10 cellular contexts compared by ENCODE assay signal in genomic region chr21:15604424-15604823, GRCh38.
DNase-seq lines count a peak whose midpoint lies in the region; TF ChIP-seq lines count a peak whose summit lies in the region.
"Had no signal": no experiment of that assay in that cellular context is flagged by ENCODE, and none has a peak within 500 bp of the region (broad histone marks: within the 10 kb centered on the region; RNA-seq: fewer than 3 reads in every experiment).

No MANE protein-coding gene starts in this region.

- whole genome bisulfite sequencing in esophagus muscularis mucosa, result 18% methylated on average over 2 of the region's 2 CpGs

- DNase-seq in AG08395 (ENCODE audit: low spot score) (peak; percentile 54), HS-5 (ENCODE audit: low read depth) (peak; percentile 69), cardiac fibroblast (ENCODE audit: low read depth in 2 of 2) (peak; percentile 78 to 82), kidney epithelial cell (ENCODE audit: low read depth) (peak; percentile 42), esophagus muscularis mucosa (ENCODE audit: extremely low spot score) (no peak), NCI-H510A treated with DMSO at 0.1 percent for 48 hours (lab: John Stamatoyannopoulos, UW) (no peak)
- no peak for DNase-seq in stimulated activated CD8-positive, alpha-beta memory T cell treated with anti-CD3 and anti-CD28 coated beads, Interleukin-4, amount 100 ng/mL, for 48 hours
- DNase-seq in activated CD4-positive, alpha-beta T cell treated with anti-CD3 and anti-CD28 coated beads for 4 hours, result no peak
- DNase-seq: NCI-H187 treated with DMSO at 0.1 percent for 48 hours, right cardiac atrium had no signal

- H3K4me3 ChIP-seq in cardiac fibroblast (replicated peaks in 1 of 2; ENCODE audit: low read depth in 2 of 2, low read length in 2 of 2), result no peak overlapping the region
- no peak overlapping the region for H3K4me3 ChIP-seq in kidney epithelial cell (ENCODE audit: low read depth, low read length)
- no peak overlapping the region for H3K4me3 ChIP-seq in esophagus muscularis mucosa

- TF ChIP-seq POLR2A in esophagus muscularis mucosa (IDR thresholded peaks at IDR 0.05; ENCODE audit: low read depth), result no peak

- H3K27me3 ChIP-seq in kidney epithelial cell (ENCODE audit: control insufficient read depth, insufficient read depth, low read length) (no peaks in the 10 kb centered on the region), esophagus muscularis mucosa (no peaks in the 10 kb centered on the region)

- no peaks in the 10 kb centered on the region for H3K9me3 ChIP-seq in esophagus muscularis mucosa

- H3K36me3 ChIP-seq in kidney epithelial cell (ENCODE audit: control insufficient read depth, insufficient read depth, low read length) (no peaks in the 10 kb centered on the region), esophagus muscularis mucosa (no peaks in the 10 kb centered on the region)

- no peak overlapping the region for H3K27ac ChIP-seq in esophagus muscularis mucosa (replicated peaks in 1 of 4)

- TF ChIP-seq EP300 in esophagus muscularis mucosa (IDR thresholded peaks at IDR 0.05), result no peak

- intact Hi-C loops in esophagus muscularis mucosa (cut with DNase I), result no loop called here

- no peaks in the 10 kb centered on the region for H3K4me1 ChIP-seq in esophagus muscularis mucosa

- TF ChIP-seq CTCF in cardiac fibroblast (IDR thresholded peaks at IDR 0.05; ENCODE audit: low read depth, low read length) (no peak), kidney epithelial cell (IDR thresholded peaks at IDR 0.05; ENCODE audit: insufficient read depth, low read length, poor library complexity, severe bottlenecking) (no peak), esophagus muscularis mucosa (IDR thresholded peaks at IDR 0.05) (no peak)

Comparison
In these comparisons a context has a peak if more than half of its experiments do, and no peak if none do; other contexts are left out.
1. DNase-seq: peak in AG08395 (single experiment), HS-5 (single experiment), cardiac fibroblast (2 of 2) and kidney epithelial cell (single experiment); none in stimulated activated CD8-positive, alpha-beta memory T cell treated with anti-CD3 and anti-CD28 coated beads, Interleukin-4, amount 100 ng/mL, for 48 hours (single experiment), activated CD4-positive, alpha-beta T cell treated with anti-CD3 and anti-CD28 coated beads for 4 hours (0 of 2), esophagus muscularis mucosa (single experiment) and NCI-H510A treated with DMSO at 0.1 percent for 48 hours (single experiment).